ENCODE assay signal across 31 cellular contexts in the genomic region with DNA sequence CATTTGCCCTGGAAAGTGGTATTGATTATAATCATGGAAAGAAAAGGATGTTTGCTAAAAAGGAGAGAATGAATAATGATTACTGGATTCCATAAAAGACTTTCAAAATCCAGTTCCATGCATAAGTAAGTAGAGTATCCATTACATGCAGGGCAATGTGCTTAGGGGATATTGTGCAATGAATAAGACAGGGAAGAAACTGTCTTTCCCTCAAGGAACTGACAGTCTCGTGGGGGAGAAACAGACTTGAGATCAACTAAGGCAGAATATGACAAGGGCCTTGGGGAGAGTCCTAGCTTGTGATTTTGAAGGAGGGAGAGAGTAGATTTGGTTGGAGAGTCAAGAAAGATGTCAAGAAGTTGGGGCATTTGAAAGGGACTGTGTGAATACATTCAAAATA.
"Had no signal": no experiment of that assay in that cellular context is flagged by ENCODE, and none has a peak within 500 bp of the region (broad histone marks: within the 10 kb centered on the region; RNA-seq: fewer than 3 reads in every experiment).

No MANE protein-coding gene starts in this region.

- FAIRE-seq: islet of Langerhans, kidney, pancreas, small intestine, urothelium cell line had no signal

- H3K4me3 ChIP-seq: left lung, lower lobe of right lung, pancreas, prostate gland, sigmoid colon, spleen, suprapubic skin, thoracic aorta, tibial artery, upper lobe of right lung had no signal

- H3K4me1 ChIP-seq: left lung, lower lobe of right lung, pancreas, prostate gland, sigmoid colon, spleen, suprapubic skin, tibial artery, upper lobe of right lung had no signal

- H3K27me3 Mint-ChIP-seq: stimulated activated naive CD8-positive, alpha-beta T cell treated with anti-CD3 and anti-CD28 coated beads, Interleukin-15, Interleukin-2, amounts not matched to agents 100 ng/mL and 50 ng/mL, for 24 hours had no signal

- H3K4me3 Mint-ChIP-seq: immature natural killer cell; naive thymus-derived CD8-positive, alpha-beta T cell; nephron; neural crest cell; stimulated activated effector memory CD8-positive, alpha-beta T cell treated with anti-CD3 and anti-CD28 coated beads, Interleukin-12 subunit alpha, Interleukin-12 subunit beta, amount 100 ng/mL, for 72 hours; stimulated activated naive CD8-positive, alpha-beta T cell treated with anti-CD3 and anti-CD28 coated beads, Interleukin-15, Interleukin-2, amounts not matched to agents 100 ng/mL and 50 ng/mL, for 24 hours had no signal

- H3K9me3 Mint-ChIP-seq: naive thymus-derived CD8-positive, alpha-beta T cell; nephron; neural crest cell; stimulated activated effector memory CD8-positive, alpha-beta T cell treated with anti-CD3 and anti-CD28 coated beads, Interleukin-12 subunit alpha, Interleukin-12 subunit beta, amount 100 ng/mL, for 72 hours; stimulated activated naive CD8-positive, alpha-beta T cell treated with anti-CD3 and anti-CD28 coated beads, Interleukin-15, Interleukin-2, amounts not matched to agents 100 ng/mL and 50 ng/mL, for 24 hours had no signal

- H3K4me1 Mint-ChIP-seq: immature natural killer cell, nephron had no signal

- H3K27me3 ChIP-seq: pancreas, tibial artery had no signal

- H3K27ac Mint-ChIP-seq: immature natural killer cell; naive thymus-derived CD8-positive, alpha-beta T cell; nephron; stimulated activated effector memory CD8-positive, alpha-beta T cell treated with anti-CD3 and anti-CD28 coated beads, Interleukin-12 subunit alpha, Interleukin-12 subunit beta, amount 100 ng/mL, for 72 hours; stimulated activated naive CD8-positive, alpha-beta T cell treated with anti-CD3 and anti-CD28 coated beads, Interleukin-15, Interleukin-2, amounts not matched to agents 100 ng/mL and 50 ng/mL, for 24 hours had no signal

- ATAC-seq: left colon; left lung; lower lobe of right lung; naive thymus-derived CD8-positive, alpha-beta T cell; pancreas; right cardiac atrium; stimulated activated effector memory CD8-positive, alpha-beta T cell treated with anti-CD3 and anti-CD28 coated beads, Interleukin-12 subunit alpha, Interleukin-12 subunit beta, amount 100 ng/mL, for 72 hours; upper lobe of right lung had no signal

- H3K9me3 ChIP-seq: left lung, lower lobe of right lung, pancreas, prostate gland, sigmoid colon, spleen, suprapubic skin, thoracic aorta, tibial artery, upper lobe of right lung had no signal

- H3K36me3 ChIP-seq: left lung, lower lobe of right lung, pancreas, prostate gland, sigmoid colon, spleen, suprapubic skin, thoracic aorta, tibial artery, upper lobe of right lung had no signal

- H3K36me3 Mint-ChIP-seq: immature natural killer cell; stimulated activated effector memory CD8-positive, alpha-beta T cell treated with anti-CD3 and anti-CD28 coated beads, Interleukin-12 subunit alpha, Interleukin-12 subunit beta, amount 100 ng/mL, for 72 hours had no signal

- H3K27ac ChIP-seq: left lung, lower lobe of right lung, pancreas, prostate gland, sigmoid colon, spleen, suprapubic skin, thoracic aorta, tibial artery, upper lobe of right lung had no signal

- DNase-seq: hypothalamus; immature natural killer cell; kidney; left colon; left lung; lower lobe of right lung; mammary epithelial cell; mesenchymal stem cell; naive thymus-derived CD8-positive, alpha-beta T cell; nucleus accumbens; pancreas; posterior cingulate gyrus; retina; right cardiac atrium; sigmoid colon; small intestine; spleen; stimulated activated CD4-positive, alpha-beta T cell treated with anti-CD3 and anti-CD28 coated beads, Interleukin-4, amount 100 ng/mL, for 24 hours; stimulated activated naive CD4-positive, alpha-beta T cell; tibial artery; trophoblast cell; upper lobe of right lung had no signal
